Comparison of ENCODE assay signal across 10 cellular contexts in genomic region chr4:146450524-146450923, GRCh38.
DNase-seq lines count a peak whose midpoint lies in the region; ATAC-seq, FAIRE-seq and TF ChIP-seq lines count a peak whose summit lies in the region.
"Had no signal": no experiment of that assay in that cellular context is flagged by ENCODE, and none has a peak within 500 bp of the region (broad histone marks: within the 10 kb centered on the region; RNA-seq: fewer than 3 reads in every experiment).

No MANE protein-coding gene starts in this region.

- no peaks in the 10 kb centered on the region for H3K9me3 ChIP-seq in CD4-positive, CD25-positive, alpha-beta regulatory T cell (ENCODE audit: control insufficient read depth in 2 of 2, low read length in 2 of 2)
- no peaks in the 10 kb centered on the region for H3K9me3 ChIP-seq in Karpas-422 (ENCODE audit: low read length)
- no peaks in the 10 kb centered on the region for H3K9me3 ChIP-seq in MG63

- H3K4me2 ChIP-seq in Karpas-422 (ENCODE audit: low read depth, low read length, poor library complexity, severe bottlenecking): no peak overlapping the region

- ATAC-seq in CD4-positive, CD25-positive, alpha-beta regulatory T cell (ENCODE audit: low read depth in 2 of 2): no peak
- peak; percentile 84 for ATAC-seq in HG02943 (IDR thresholded peaks at IDR 0.05; ENCODE audit: low read depth, unreplicated experiment)

- H3K4me3 Mint-ChIP-seq in CD4-positive, CD25-positive, alpha-beta regulatory T cell: peak overlapping the region in 1 of 4 donors; percentile 21

- H3K27ac Mint-ChIP-seq in CD4-positive, CD25-positive, alpha-beta regulatory T cell: no peak overlapping the region

- H3K36me3 ChIP-seq in CD4-positive, CD25-positive, alpha-beta regulatory T cell (ENCODE audit: control insufficient read depth, insufficient read depth, low read length): no peaks in the 10 kb centered on the region
- H3K36me3 ChIP-seq in Karpas-422 (ENCODE audit: insufficient read depth, low read length): no peaks in the 10 kb centered on the region
- H3K36me3 ChIP-seq in MG63: no peaks in the 10 kb centered on the region
- H3K36me3 ChIP-seq: brain microvascular endothelial cell had no signal

- H3K79me2 ChIP-seq in Karpas-422 (ENCODE audit: low read length): no peaks in the 10 kb centered on the region

- H3K4me3 ChIP-seq in CD4-positive, CD25-positive, alpha-beta regulatory T cell (ENCODE audit: low read depth, low read length): peak overlapping the region; percentile 32
- peak overlapping the region; percentile 37 for H3K4me3 ChIP-seq in WI38 (ENCODE audit: low read depth, low read length)
- no peak overlapping the region for H3K4me3 ChIP-seq in Karpas-422 (ENCODE audit: low read length)
- no peak overlapping the region for H3K4me3 ChIP-seq in MG63

- H3K27ac ChIP-seq in CD4-positive, CD25-positive, alpha-beta regulatory T cell (ENCODE audit: insufficient read depth, low read length, poor library complexity, severe bottlenecking): no peak overlapping the region
- H3K27ac ChIP-seq in Karpas-422 (ENCODE audit: low read length): no peak overlapping the region
- H3K27ac ChIP-seq: brain microvascular endothelial cell had no signal

- peaks cover 5% of the 10 kb centered on the region for H3K4me1 ChIP-seq in CD4-positive, CD25-positive, alpha-beta regulatory T cell (ENCODE audit: control insufficient read depth, insufficient read depth, low read length, poor library complexity, severe bottlenecking)
- H3K4me1 ChIP-seq in Karpas-422 (ENCODE audit: low read length): no peaks in the 10 kb centered on the region

- peak; percentile 96 for FAIRE-seq in GM19239 (lab: Jason Lieb, UNC)

- H3K36me3 Mint-ChIP-seq in CD4-positive, CD25-positive, alpha-beta regulatory T cell: peaks cover 14% of the 10 kb centered on the region

- no peaks in the 10 kb centered on the region for H3K9me2 ChIP-seq in Karpas-422 (replicated peaks; ENCODE audit: insufficient read depth, low read length)

- peaks cover 0 to 4% (median 0%) of the 10 kb centered on the region in 7 donors for H3K9me3 Mint-ChIP-seq in CD4-positive, CD25-positive, alpha-beta regulatory T cell

- peak in 1 of 3 donors; percentile 30 for DNase-seq in CD4-positive, CD25-positive, alpha-beta regulatory T cell
- DNase-seq in GM19239 (ENCODE audit: insufficient read length, low spot score): peak; percentile 12
- DNase-seq in Karpas-422: no peak
- no peak for DNase-seq in putamen (ENCODE audit: low spot score)
- no peak for DNase-seq in NCI-H1092 treated with DMSO at 0.1 percent for 48 hours (lab: John Stamatoyannopoulos, UW)
- DNase-seq in MG63: no peak
- DNase-seq: brain microvascular endothelial cell, COR-L47 had no signal

- no peak for TF ChIP-seq CTCF in WI38 (IDR thresholded peaks at IDR 0.05; ENCODE audit: low read depth, low read length)

- peaks cover 24 to 44% (median 39%) of the 10 kb centered on the region in 4 donors for H3K4me1 Mint-ChIP-seq in CD4-positive, CD25-positive, alpha-beta regulatory T cell

- H3K27me3 ChIP-seq in CD4-positive, CD25-positive, alpha-beta regulatory T cell (ENCODE audit: control insufficient read depth, insufficient read depth, low read length): no peaks in the 10 kb centered on the region
- no peaks in the 10 kb centered on the region for H3K27me3 ChIP-seq in Karpas-422 (ENCODE audit: low read length)
- no peaks in the 10 kb centered on the region for H3K27me3 ChIP-seq in MG63
- H3K27me3 ChIP-seq: brain microvascular endothelial cell had no signal

- H3K9ac ChIP-seq in Karpas-422 (ENCODE audit: low read length): no peak overlapping the region

- H4K20me1 ChIP-seq in Karpas-422 (ENCODE audit: insufficient read depth, low read depth, low read length): peaks cover 33% of the 10 kb centered on the region

- no peaks in the 10 kb centered on the region for H3K27me3 Mint-ChIP-seq in CD4-positive, CD25-positive, alpha-beta regulatory T cell

- H2AFZ ChIP-seq in Karpas-422 (ENCODE audit: low read length): no peak overlapping the region

Comparison
In these comparisons a context has a peak if more than half of its experiments do, and no peak if none do; other contexts are left out.
1. H3K4me3 ChIP-seq: peak in CD4-positive, CD25-positive, alpha-beta regulatory T cell (single experiment) and WI38 (single experiment); none in Karpas-422 (single experiment) and MG63 (single experiment).